Comparison of ENCODE assay signal across 26 cellular contexts in genomic region chr3:25652921-25653320, GRCh38. TPM values are rescaled to one million over a fixed set of nuclear protein-coding genes. Genes with fewer than 3 reads are reported as not detected.
DNase-seq lines count a peak whose midpoint lies in the region; ATAC-seq and TF ChIP-seq lines count a peak whose summit lies in the region.
"Had no signal": no experiment of that assay in that cellular context is flagged by ENCODE, and none has a peak within 500 bp of the region (broad histone marks: within the 10 kb centered on the region; RNA-seq: fewer than 3 reads in every experiment).

No MANE protein-coding gene starts in this region.

- TF ChIP-seq CTCF in WTC11 (IDR thresholded peaks at IDR 0.05): no peak

- peaks cover 76% of the 10 kb centered on the region for H3K36me3 ChIP-seq in BLaER1
- H3K36me3 ChIP-seq in CD8-positive, alpha-beta memory T cell (ENCODE audit: insufficient read depth, low read length): no peaks in the 10 kb centered on the region
- H3K36me3 ChIP-seq: ascending aorta, pancreas, uterus had no signal

- peak overlapping the region; percentile 91 for H3K4me2 ChIP-seq in BLaER1

- H3K9me3 Mint-ChIP-seq in CD8-positive, alpha-beta memory T cell: peaks cover 16 to 21% (median 19%) of the 10 kb centered on the region in 5 donors
- peaks cover 18% of the 10 kb centered on the region for H3K9me3 Mint-ChIP-seq in WTC11
- peaks cover 15% of the 10 kb centered on the region for H3K9me3 Mint-ChIP-seq in memory B cell
- peaks cover 22% of the 10 kb centered on the region for H3K9me3 Mint-ChIP-seq in activated CD4-positive, alpha-beta memory T cell treated with anti-CD3 and anti-CD28 coated beads for 36 hours

- H3K9ac ChIP-seq in BLaER1: peak overlapping the region; percentile 85

- H3K9me3 ChIP-seq in BLaER1: 0 out of 2 replicates have a peak, but pooled peaks cover 13% of the 10 kb centered on the region
- peaks cover 4% of the 10 kb centered on the region for H3K9me3 ChIP-seq in CD8-positive, alpha-beta memory T cell (ENCODE audit: low read length)
- H3K9me3 ChIP-seq: pancreas, testis had no signal

- intact Hi-C loops in activated CD4-positive, alpha-beta memory T cell treated with anti-CD3 and anti-CD28 coated beads for 36 hours (cut with micrococcal nuclease): no loop called here

- peaks cover 18 to 26% (median 25%) of the 10 kb centered on the region in 3 donors for H3K36me3 Mint-ChIP-seq in CD8-positive, alpha-beta memory T cell
- peaks cover 22% of the 10 kb centered on the region for H3K36me3 Mint-ChIP-seq in WTC11
- H3K36me3 Mint-ChIP-seq in memory B cell: peaks cover 32% of the 10 kb centered on the region
- H3K36me3 Mint-ChIP-seq in activated CD4-positive, alpha-beta memory T cell treated with anti-CD3 and anti-CD28 coated beads for 36 hours: peaks cover 21% of the 10 kb centered on the region

- H3K4me3 ChIP-seq in BLaER1: peak overlapping the region; percentile 86
- H3K4me3 ChIP-seq in CD8-positive, alpha-beta memory T cell (ENCODE audit: low read length): no peak overlapping the region
- H3K4me3 ChIP-seq: ascending aorta, pancreas, spleen, testis, uterus had no signal

- peaks cover 64 to 77% (median 77%) of the 10 kb centered on the region in 3 donors for H3K4me1 Mint-ChIP-seq in CD8-positive, alpha-beta memory T cell
- peaks cover 47% of the 10 kb centered on the region for H3K4me1 Mint-ChIP-seq in WTC11
- peaks cover 47% of the 10 kb centered on the region for H3K4me1 Mint-ChIP-seq in memory B cell
- peaks cover 65% of the 10 kb centered on the region for H3K4me1 Mint-ChIP-seq in activated CD4-positive, alpha-beta memory T cell treated with anti-CD3 and anti-CD28 coated beads for 36 hours (ENCODE audit: low read depth)

- H3K27me3 Mint-ChIP-seq in CD8-positive, alpha-beta memory T cell: no peaks in the 10 kb centered on the region
- H3K27me3 Mint-ChIP-seq in WTC11 (ENCODE audit: low read depth) (no peaks in the 10 kb centered on the region), memory B cell (no peaks in the 10 kb centered on the region)
- H3K27me3 Mint-ChIP-seq in activated CD4-positive, alpha-beta memory T cell treated with anti-CD3 and anti-CD28 coated beads for 36 hours: no peaks in the 10 kb centered on the region
- H3K27me3 Mint-ChIP-seq: stimulated activated memory B cell treated with anti-CD40 and anti-IgM and Interleukin-4, amounts not matched to agents 10 μg/mL and 1 μg/mL and 100 μg/mL, for 72 hours had no signal

- peaks cover 75% of the 10 kb centered on the region for H3K4me1 ChIP-seq in BLaER1
- H3K4me1 ChIP-seq in CD8-positive, alpha-beta memory T cell (ENCODE audit: insufficient read depth, low read length): peaks cover 46% of the 10 kb centered on the region
- H3K4me1 ChIP-seq: testis had no signal

- POLR2A ChIA-PET in CD8-positive, alpha-beta memory T cell (lab: Charles Lee): no interaction called here
- POLR2A ChIA-PET in WTC11 (lab: Charles Lee): no interaction called here
- POLR2A ChIA-PET in activated CD4-positive, alpha-beta memory T cell treated with anti-CD3 and anti-CD28 coated beads for 36 hours (lab: Charles Lee): no interaction called here

- DNase-seq in CD8-positive, alpha-beta memory T cell: no peak
- DNase-seq in WTC11 (ENCODE audit: low spot score): no peak
- no peak for DNase-seq in memory B cell (ENCODE audit: low spot score in 2 of 2)
- no peak for DNase-seq in activated CD4-positive, alpha-beta memory T cell treated with anti-CD3 and anti-CD28 coated beads for 36 hours
- no peak for DNase-seq in stimulated activated CD4-positive, alpha-beta T cell treated with anti-CD3 and anti-CD28 coated beads, Interleukin-2, amount 100 ng/mL, for 24 hours
- DNase-seq in NCI-H128 (lab: John Stamatoyannopoulos, UW; ENCODE audit: unreplicated experiment): no peak
- DNase-seq: activated CD4-positive, alpha-beta T cell treated with anti-CD3 and anti-CD28 coated beads for 4 hours; activated naive CD4-positive, alpha-beta T cell treated with anti-CD3 and anti-CD28 coated beads, Interleukin-2, amount 50 U/mL, for 16 hours; head of caudate nucleus; KG1; left cardiac atrium; mammary epithelial cell; NCI-H146; NCI-H2171 treated with DMSO at 0.1 percent for 48 hours; NCI-H526; pancreas; SHP77 treated with DMSO at 0.1 percent for 48 hours; spleen; stimulated activated CD4-positive, alpha-beta T cell treated with anti-CD3 and anti-CD28 coated beads, Interleukin-4, amount 100 ng/mL, for 1 hour; testis; uterus had no signal

- peaks cover 100% of the 10 kb centered on the region for H4K20me1 ChIP-seq in BLaER1

- CTCF ChIA-PET in CD8-positive, alpha-beta memory T cell (lab: Charles Lee): no interaction called here
- CTCF ChIA-PET in WTC11 (lab: Charles Lee): no interaction called here
- CTCF ChIA-PET in activated CD4-positive, alpha-beta memory T cell treated with anti-CD3 and anti-CD28 coated beads for 36 hours (lab: Charles Lee): interaction anchor here (1.4 kb wide), 1 partner anchor 201 kb away, joined by 3 read pairs; no protein-coding TSS in a partner anchor

- peak overlapping the region in 6 of 8 donors; percentile 30 to 75 (median 52) for H3K27ac Mint-ChIP-seq in CD8-positive, alpha-beta memory T cell
- peak overlapping the region; percentile 47; the same call in 1 of the 2 replicates for H3K27ac Mint-ChIP-seq in WTC11
- peak overlapping the region; percentile 28 for H3K27ac Mint-ChIP-seq in memory B cell
- no peak overlapping the region for H3K27ac Mint-ChIP-seq in activated CD4-positive, alpha-beta memory T cell treated with anti-CD3 and anti-CD28 coated beads for 36 hours
- H3K27ac Mint-ChIP-seq: stimulated activated memory B cell treated with anti-CD40 and anti-IgM and Interleukin-4, amounts not matched to agents 10 μg/mL and 1 μg/mL and 100 μg/mL, for 72 hours had no signal

- peak overlapping the region; percentile 100 for H3K27ac ChIP-seq in BLaER1
- no peak overlapping the region for H3K27ac ChIP-seq in CD8-positive, alpha-beta memory T cell (ENCODE audit: low read depth, low read length)
- H3K27ac ChIP-seq: ascending aorta, pancreas, spleen, testis, uterus had no signal

- H3K27me3 ChIP-seq in BLaER1: no peaks in the 10 kb centered on the region
- H3K27me3 ChIP-seq in CD8-positive, alpha-beta memory T cell (ENCODE audit: insufficient read depth, low read length, poor library complexity, severe bottlenecking): no peaks in the 10 kb centered on the region
- H3K27me3 ChIP-seq: ascending aorta, pancreas, spleen, testis, uterus had no signal

- H3K4me3 Mint-ChIP-seq in CD8-positive, alpha-beta memory T cell: peak overlapping the region in 6 of 7 donors; percentile 30 to 65 (median 50)
- no peak overlapping the region for H3K4me3 Mint-ChIP-seq in WTC11
- H3K4me3 Mint-ChIP-seq in memory B cell: no peak overlapping the region
- no peak overlapping the region for H3K4me3 Mint-ChIP-seq in activated CD4-positive, alpha-beta memory T cell treated with anti-CD3 and anti-CD28 coated beads for 36 hours
- H3K4me3 Mint-ChIP-seq: nephron; stimulated activated memory B cell treated with anti-CD40 and anti-IgM and Interleukin-4, amounts not matched to agents 10 μg/mL and 1 μg/mL and 100 μg/mL, for 72 hours had no signal

- ATAC-seq in WTC11: no peak
- no peak for ATAC-seq in memory B cell (ENCODE audit: low read depth)
- ATAC-seq: left cardiac atrium; Panc1; pancreas; stimulated activated memory B cell treated with anti-CD40 and anti-IgM and Interleukin-4, amounts not matched to agents 10 μg/mL and 1 μg/mL and 100 μg/mL, for 72 hours had no signal

TF ChIP-seq in WTC11, 78 proteins besides CTCF, POLR2A, EP300 and RAD21 (continues in another document):
- no peak for TF ChIP-seq SMAD4 (CRISPR knock-in tag; IDR thresholded peaks at IDR 0.05)
- TF ChIP-seq ZNF317 (CRISPR knock-in tag; IDR thresholded peaks at IDR 0.05; ENCODE audit: borderline replicate concordance, low read depth): no peak
- no peak for TF ChIP-seq ETV6 (CRISPR knock-in tag; IDR thresholded peaks at IDR 0.05)
- TF ChIP-seq AFF4 (CRISPR knock-in tag; IDR thresholded peaks at IDR 0.05; ENCODE audit: borderline replicate concordance): no peak

RNA-seq across cellular contexts. Expression of gene TOP2B, which starts 11.8 kb away (rescaled TPM):
- total RNA-seq in CD8-positive, alpha-beta memory T cell: 10 to 100 TPM; 96.5 to 98.6 TPM
- 99.6 TPM for polyA plus RNA-seq in CD8-positive, alpha-beta memory T cell
- total RNA-seq in WTC11 (2021): 151 to 167 TPM (median 160 TPM) in 3 replicates
- total RNA-seq in activated CD4-positive, alpha-beta memory T cell treated with anti-CD3 and anti-CD28 coated beads for 36 hours: 100 to 1,000 TPM; 133 to 134 TPM

Comparison
In these comparisons a context has a peak if more than half of its experiments do, and no peak if none do; other contexts are left out.
1. H3K4me3 Mint-ChIP-seq: peak in CD8-positive, alpha-beta memory T cell (6 of 7); none in WTC11 (single experiment), memory B cell (single experiment) and activated CD4-positive, alpha-beta memory T cell treated with anti-CD3 and anti-CD28 coated beads for 36 hours (single experiment).